ENCODE assay signal across 29 cellular contexts in the genomic region with DNA sequence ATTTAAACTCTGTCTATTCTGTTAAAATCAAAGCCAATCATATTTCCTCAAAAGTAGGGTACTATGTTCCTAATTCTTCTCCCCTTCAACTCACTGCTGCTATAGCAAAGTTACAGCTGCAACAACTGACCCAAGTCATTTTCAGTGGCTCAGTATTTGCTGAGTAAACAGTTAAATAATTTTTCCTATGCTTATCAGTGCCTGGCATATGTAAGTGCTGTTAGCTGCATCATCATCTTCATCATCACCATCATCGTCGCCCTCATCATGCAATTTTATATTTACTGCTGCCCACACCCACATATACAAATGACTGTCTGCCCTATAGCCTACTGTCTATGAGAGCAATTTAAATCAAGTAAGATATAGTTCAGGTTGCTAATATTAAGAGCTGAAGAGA.
"Had no signal": no experiment of that assay in that cellular context is flagged by ENCODE, and none has a peak within 500 bp of the region (broad histone marks: within the 10 kb centered on the region; RNA-seq: fewer than 3 reads in every experiment).

No MANE protein-coding gene starts in this region.

- H3K9me3 ChIP-seq: adrenal gland, body of pancreas, left ventricle myocardium inferior, upper lobe of left lung, vagina had no signal

- H3K27ac ChIP-seq: adrenal gland, body of pancreas, cardiac muscle cell, left ventricle myocardium inferior, upper lobe of left lung, vagina had no signal

- H3K36me3 ChIP-seq: cardiac muscle cell, vagina had no signal

- H3K27me3 Mint-ChIP-seq: activated B cell treated with CpG ODN at 0.5 μM for 24 hours; activated CD8-positive, alpha-beta memory T cell treated with anti-CD3 and anti-CD28 coated beads, Interleukin-2, amount 10 ng/mL, durations not matched to agents 7 days and 5 days; activated naive CD8-positive, alpha-beta T cell treated with anti-CD3 and anti-CD28 coated beads for 36 hours; stimulated activated naive CD8-positive, alpha-beta T cell treated with anti-CD3 and anti-CD28 coated beads, Interleukin-15, amount 100 ng/mL, for 72 hours had no signal

- H3K27ac Mint-ChIP-seq: activated CD8-positive, alpha-beta memory T cell treated with anti-CD3 and anti-CD28 coated beads, Interleukin-2, amount 10 ng/mL, durations not matched to agents 7 days and 5 days; activated CD8-positive, alpha-beta T cell treated with anti-CD3 and anti-CD28 coated beads, Interleukin-2, amount 10 ng/mL, durations not matched to agents 7 days and 5 days; activated naive CD8-positive, alpha-beta T cell treated with anti-CD3 and anti-CD28 coated beads for 36 hours; activated T-cell treated with anti-CD3 and anti-CD28 coated beads, Interleukin-2, amount 50 U/mL, for 72 hours; nephron; stimulated activated naive CD8-positive, alpha-beta T cell treated with anti-CD3 and anti-CD28 coated beads, Interleukin-15, amount 100 ng/mL, for 72 hours; T-helper 1 cell treated with Interleukin-12 subunit alpha and Interleukin-12 subunit beta and Interleukin-4 antibody, amounts not matched to agents 30 μg/mL and 1 μg/mL, for 36 hours had no signal

- H3K9me3 Mint-ChIP-seq: activated B cell treated with CpG ODN at 0.5 μM for 24 hours; activated naive CD8-positive, alpha-beta T cell treated with anti-CD3 and anti-CD28 coated beads for 36 hours; activated T-cell treated with anti-CD3 and anti-CD28 coated beads, Interleukin-2, amount 50 U/mL, for 72 hours; nephron; stimulated activated naive CD8-positive, alpha-beta T cell treated with anti-CD3 and anti-CD28 coated beads, Interleukin-15, amount 100 ng/mL, for 72 hours; T-helper 1 cell treated with Interleukin-12 subunit alpha and Interleukin-12 subunit beta and Interleukin-4 antibody, amounts not matched to agents 30 μg/mL and 1 μg/mL, for 36 hours had no signal

- H3K4me1 Mint-ChIP-seq: nephron had no signal

- H3K4me3 Mint-ChIP-seq: activated B cell treated with CpG ODN at 0.5 μM for 24 hours; activated CD8-positive, alpha-beta memory T cell treated with anti-CD3 and anti-CD28 coated beads, Interleukin-2, amount 10 ng/mL, durations not matched to agents 7 days and 5 days; activated CD8-positive, alpha-beta T cell treated with anti-CD3 and anti-CD28 coated beads, Interleukin-2, amount 10 ng/mL, durations not matched to agents 7 days and 5 days; activated naive CD8-positive, alpha-beta T cell treated with anti-CD3 and anti-CD28 coated beads for 36 hours; activated T-cell treated with anti-CD3 and anti-CD28 coated beads, Interleukin-2, amount 50 U/mL, for 72 hours; nephron; stimulated activated naive CD8-positive, alpha-beta T cell treated with anti-CD3 and anti-CD28 coated beads, Interleukin-15, amount 100 ng/mL, for 72 hours; T-helper 1 cell treated with Interleukin-12 subunit alpha and Interleukin-12 subunit beta and Interleukin-4 antibody, amounts not matched to agents 30 μg/mL and 1 μg/mL, for 36 hours had no signal

- FAIRE-seq: endothelial cell of umbilical vein had no signal

- H3K4me3 ChIP-seq: adrenal gland, body of pancreas, cardiac muscle cell, left ventricle myocardium inferior, lung, upper lobe of left lung, vagina had no signal

- DNase-seq: activated B cell treated with CpG ODN at 0.5 μM for 24 hours; activated CD8-positive, alpha-beta memory T cell treated with anti-CD3 and anti-CD28 coated beads, Interleukin-2, amount 10 ng/mL, durations not matched to agents 7 days and 5 days; activated CD8-positive, alpha-beta T cell treated with anti-CD3 and anti-CD28 coated beads, Interleukin-2, amount 10 ng/mL, durations not matched to agents 7 days and 5 days; activated naive CD4-positive, alpha-beta T cell; activated naive CD8-positive, alpha-beta T cell treated with anti-CD3 and anti-CD28 coated beads for 36 hours; activated T-cell treated with anti-CD3 and anti-CD28 coated beads, Interleukin-2, amount 50 U/mL, for 72 hours; adrenal gland; aorta; body of pancreas; cortex of kidney; foreskin fibroblast; kidney glomerular epithelial cell; left ventricle myocardium inferior; mesendoderm; posterior cingulate gyrus; right cardiac atrium; stimulated activated CD4-positive, alpha-beta T cell treated with anti-CD3 and anti-CD28 coated beads, Interleukin-12 subunit alpha, Interleukin-12 subunit beta, amount 100 ng/mL, for 4 hours; stimulated activated CD4-positive, alpha-beta T cell treated with anti-CD3 and anti-CD28 coated beads, Interleukin-4, amount 100 ng/mL, for 1 hour; stimulated activated naive CD8-positive, alpha-beta T cell treated with anti-CD3 and anti-CD28 coated beads, Interleukin-15, amount 100 ng/mL, for 72 hours; substantia nigra; T1000; upper lobe of left lung had no signal

- ATAC-seq: activated CD8-positive, alpha-beta memory T cell treated with anti-CD3 and anti-CD28 coated beads, Interleukin-2, amount 10 ng/mL, durations not matched to agents 7 days and 5 days; activated CD8-positive, alpha-beta T cell treated with anti-CD3 and anti-CD28 coated beads, Interleukin-2, amount 10 ng/mL, durations not matched to agents 7 days and 5 days; activated T-cell treated with anti-CD3 and anti-CD28 coated beads, Interleukin-2, amount 50 U/mL, for 72 hours; body of pancreas; esophagus mucosa; right cardiac atrium; stimulated activated naive CD8-positive, alpha-beta T cell treated with anti-CD3 and anti-CD28 coated beads, Interleukin-15, amount 100 ng/mL, for 72 hours had no signal

- H3K27me3 ChIP-seq: adrenal gland, body of pancreas, cardiac muscle cell, upper lobe of left lung, vagina had no signal
